ENCODE assay signal across 23 cellular contexts in genomic region chr2:232882505-232883115, GRCh38. TPM values are rescaled to one million over a fixed set of nuclear protein-coding genes. Genes with fewer than 3 reads are reported as not detected.
DNase-seq lines count a peak whose midpoint lies in the region; ATAC-seq and TF ChIP-seq lines count a peak whose summit lies in the region.
"Had no signal": no experiment of that assay in that cellular context is flagged by ENCODE, and none has a peak within 500 bp of the region (broad histone marks: within the 10 kb centered on the region; RNA-seq: fewer than 3 reads in every experiment).

No MANE protein-coding gene starts in this region.

- no peak overlapping the region for H3K27ac Mint-ChIP-seq in activated naive CD8-positive, alpha-beta T cell treated with anti-CD3 and anti-CD28 coated beads, Interleukin-2, amount 10 ng/mL, durations not matched to agents 7 days and 5 days
- no peak overlapping the region for H3K27ac Mint-ChIP-seq in activated naive CD8-positive, alpha-beta T cell treated with anti-CD3 and anti-CD28 coated beads, Interleukin-2, amount 50 U/mL, for 24 hours
- H3K27ac Mint-ChIP-seq: CD4-positive, alpha-beta T cell; GM23338; H9 had no signal

- no peak overlapping the region for H3K4ac ChIP-seq in neuronal stem cell (ENCODE audit: low read length)

- peaks cover 0 to 6% of the 10 kb centered on the region in 2 donors for H3K9me3 ChIP-seq in neuronal stem cell (replicated peaks in 1 of 2; ENCODE audit: control insufficient read depth in 2 of 2, insufficient read depth in 1 of 2, low read depth in 1 of 2, low read length in 2 of 2)
- H3K9me3 ChIP-seq: BLaER1 had no signal

- intact Hi-C loops in dorsolateral prefrontal cortex (cut with DNase I): no loop called here

- ATAC-seq in activated naive CD8-positive, alpha-beta T cell treated with anti-CD3 and anti-CD28 coated beads, Interleukin-2, amount 10 ng/mL, durations not matched to agents 7 days and 5 days (ENCODE audit: low read depth): no peak
- no peak for ATAC-seq in activated naive CD8-positive, alpha-beta T cell treated with anti-CD3 and anti-CD28 coated beads, Interleukin-2, amount 50 U/mL, for 24 hours
- ATAC-seq: GM23338, PC-3 had no signal

- no peaks in the 10 kb centered on the region for H3K4me1 Mint-ChIP-seq in activated naive CD8-positive, alpha-beta T cell treated with anti-CD3 and anti-CD28 coated beads, Interleukin-2, amount 10 ng/mL, durations not matched to agents 7 days and 5 days
- H3K4me1 Mint-ChIP-seq in activated naive CD8-positive, alpha-beta T cell treated with anti-CD3 and anti-CD28 coated beads, Interleukin-2, amount 50 U/mL, for 24 hours: no peaks in the 10 kb centered on the region

- H3K4me2 ChIP-seq in neuronal stem cell (ENCODE audit: insufficient read depth, low read length, poor library complexity, severe bottlenecking): no peak overlapping the region
- H3K4me2 ChIP-seq: BLaER1, GM23338 had no signal

- peak; percentile 22 for DNase-seq in activated naive CD8-positive, alpha-beta T cell treated with anti-CD3 and anti-CD28 coated beads, Interleukin-2, amount 10 ng/mL, durations not matched to agents 7 days and 5 days
- no peak for DNase-seq in activated naive CD8-positive, alpha-beta T cell treated with anti-CD3 and anti-CD28 coated beads, Interleukin-2, amount 50 U/mL, for 24 hours
- peak; percentile 17 for DNase-seq in 8988T
- no peak for DNase-seq in dorsolateral prefrontal cortex
- no peak for DNase-seq in neuronal stem cell (ENCODE audit: low spot score)
- DNase-seq in NCI-H2081 (lab: John Stamatoyannopoulos, UW): no peak
- no peak for DNase-seq in RKO (ENCODE audit: low spot score)
- no peak for DNase-seq in C1 segment of cervical spinal cord (lab: John Stamatoyannopoulos, UW)
- DNase-seq: CD4-positive, alpha-beta T cell; H9; KBM-7; MV-4-11; NCI-H1105; NCI-H146; NCI-H1930; NCI-H446 treated with DMSO at 0.1 percent for 48 hours; NCI-H526; NCI-H82; NK-92 treated with Interleukin-12 subunit alpha and Interleukin-12 subunit beta, amount 100 ng/mL, for 24 hours; PC-3; SHP77 had no signal

- H3K14ac ChIP-seq in neuronal stem cell (ENCODE audit: low read length): peak overlapping the region; percentile 75

- H4K8ac ChIP-seq in neuronal stem cell (ENCODE audit: low read depth, low read length): peak overlapping the region; percentile 48

- H2AK5ac ChIP-seq in neuronal stem cell (ENCODE audit: low read depth, low read length): peak overlapping the region; percentile 47

- H3K27me3 ChIP-seq in dorsolateral prefrontal cortex (no peaks in the 10 kb centered on the region), neuronal stem cell (ENCODE audit: control insufficient read depth in 3 of 3, insufficient read depth in 3 of 3, low read depth in 1 of 3, low read length in 3 of 3) (peaks cover 0 to 5% (median 0%) of the 10 kb centered on the region in 3 experiments)

- H3K9me3 Mint-ChIP-seq in activated naive CD8-positive, alpha-beta T cell treated with anti-CD3 and anti-CD28 coated beads, Interleukin-2, amount 10 ng/mL, durations not matched to agents 7 days and 5 days: no peaks in the 10 kb centered on the region
- no peaks in the 10 kb centered on the region for H3K9me3 Mint-ChIP-seq in activated naive CD8-positive, alpha-beta T cell treated with anti-CD3 and anti-CD28 coated beads, Interleukin-2, amount 50 U/mL, for 24 hours
- H3K9me3 Mint-ChIP-seq: CD4-positive, alpha-beta T cell; GM23338; H9 had no signal

- no peak overlapping the region for H3K4me3 ChIP-seq in dorsolateral prefrontal cortex
- H3K4me3 ChIP-seq in neuronal stem cell (ENCODE audit: low read length in 2 of 2): peak overlapping the region in 1 of 2 donors; percentile 24
- H3K4me3 ChIP-seq: BLaER1, GM23338 had no signal

- no peaks in the 10 kb centered on the region for H3K36me3 ChIP-seq in neuronal stem cell (replicated peaks in 1 of 2; ENCODE audit: control insufficient read depth in 2 of 2, insufficient read depth in 2 of 2, low read length in 2 of 2)
- H3K36me3 ChIP-seq: BLaER1 had no signal

- POLR2A ChIA-PET in activated naive CD8-positive, alpha-beta T cell treated with anti-CD3 and anti-CD28 coated beads, Interleukin-2, amount 10 ng/mL, durations not matched to agents 7 days and 5 days (lab: Charles Lee): no interaction called here

- H2AFZ ChIP-seq in neuronal stem cell (ENCODE audit: low read length): no peak overlapping the region
- H2AFZ ChIP-seq: GM23338 had no signal

- peak overlapping the region; percentile 3 for H3K23ac ChIP-seq in neuronal stem cell (ENCODE audit: low read depth, low read length, poor library complexity)

- H3K4me3 Mint-ChIP-seq in activated naive CD8-positive, alpha-beta T cell treated with anti-CD3 and anti-CD28 coated beads, Interleukin-2, amount 10 ng/mL, durations not matched to agents 7 days and 5 days: no peak overlapping the region
- no peak overlapping the region for H3K4me3 Mint-ChIP-seq in activated naive CD8-positive, alpha-beta T cell treated with anti-CD3 and anti-CD28 coated beads, Interleukin-2, amount 50 U/mL, for 24 hours
- H3K4me3 Mint-ChIP-seq: CD4-positive, alpha-beta T cell; GM23338; H9 had no signal

- no peaks in the 10 kb centered on the region for H3K27me3 Mint-ChIP-seq in activated naive CD8-positive, alpha-beta T cell treated with anti-CD3 and anti-CD28 coated beads, Interleukin-2, amount 10 ng/mL, durations not matched to agents 7 days and 5 days
- peaks cover 7% of the 10 kb centered on the region for H3K27me3 Mint-ChIP-seq in activated naive CD8-positive, alpha-beta T cell treated with anti-CD3 and anti-CD28 coated beads, Interleukin-2, amount 50 U/mL, for 24 hours

- H3K79me1 ChIP-seq in neuronal stem cell (ENCODE audit: low read depth, low read length): no peaks in the 10 kb centered on the region

- H2BK12ac ChIP-seq in neuronal stem cell (ENCODE audit: low read length): no peak overlapping the region

- no peak overlapping the region for H3K9ac ChIP-seq in neuronal stem cell (ENCODE audit: low read depth, low read length, poor library complexity)
- H3K9ac ChIP-seq: BLaER1 had no signal

- H3K36me3 Mint-ChIP-seq in activated naive CD8-positive, alpha-beta T cell treated with anti-CD3 and anti-CD28 coated beads, Interleukin-2, amount 10 ng/mL, durations not matched to agents 7 days and 5 days: no peaks in the 10 kb centered on the region
- H3K36me3 Mint-ChIP-seq in activated naive CD8-positive, alpha-beta T cell treated with anti-CD3 and anti-CD28 coated beads, Interleukin-2, amount 50 U/mL, for 24 hours (ENCODE audit: low read depth): no peaks in the 10 kb centered on the region

- no peaks in the 10 kb centered on the region for H3K4me1 ChIP-seq in neuronal stem cell (ENCODE audit: control insufficient read depth in 2 of 2, insufficient read depth in 1 of 2, low read depth in 1 of 2, low read length in 2 of 2)

- H3K27ac ChIP-seq in dorsolateral prefrontal cortex (peak overlapping the region in 31 of 59 donors; percentile 5 to 98 (median 36)), neuronal stem cell (replicated peaks; ENCODE audit: low read length) (no peak overlapping the region)
- H3K27ac ChIP-seq: BLaER1 had no signal

- H4K91ac ChIP-seq in neuronal stem cell (ENCODE audit: low read depth, low read length, poor library complexity): no peak overlapping the region

- TF ChIP-seq CTCF in dorsolateral prefrontal cortex (IDR thresholded peaks at IDR 0.05 in 54 of 56, conservative IDR thresholded peaks at IDR 0.05 in 2 of 56; ENCODE audit: low read depth in 1 of 56, partially characterized antibody in 56 of 56): no peak

- H3K18ac ChIP-seq in neuronal stem cell (ENCODE audit: low read length): no peak overlapping the region

- no peak overlapping the region for H2BK5ac ChIP-seq in neuronal stem cell (ENCODE audit: low read length)

- no peak overlapping the region for H2BK15ac ChIP-seq in neuronal stem cell (ENCODE audit: low read length)

- no peak overlapping the region for H2BK120ac ChIP-seq in neuronal stem cell (ENCODE audit: low read depth, low read length)

- no CpG with 5 or more reads among the region's 20 CpGs for WGBS in neuronal stem cell (ENCODE audit: extremely low coverage in 2 of 2, insufficient read length in 2 of 2, insufficient replicate concordance in 1 of 2), 2 donors

RNA-seq across cellular contexts. Expression of gene SNORC, which starts 12.5 kb away (rescaled TPM):
- total RNA-seq in activated naive CD8-positive, alpha-beta T cell treated with anti-CD3 and anti-CD28 coated beads, Interleukin-2, amount 10 ng/mL, durations not matched to agents 7 days and 5 days: 1 to 10 TPM; 1.5 to 2.1 TPM
- 10 to 100 TPM in 119 of 120 experiments, 1 to 10 TPM in 1; 9.4 to 82.0 (median 34.1) TPM for total RNA-seq in dorsolateral prefrontal cortex
- 2.1 TPM for polyA plus RNA-seq in neuronal stem cell (2013, experiment 1 of 2)
- 2.9 TPM for polyA plus RNA-seq in neuronal stem cell (2013, experiment 2 of 2)

Comparison
In these comparisons a context has a peak if more than half of its experiments do, and no peak if none do; other contexts are left out.
1. DNase-seq: peak in activated naive CD8-positive, alpha-beta T cell treated with anti-CD3 and anti-CD28 coated beads, Interleukin-2, amount 10 ng/mL, durations not matched to agents 7 days and 5 days (single experiment) and 8988T (single experiment); none in activated naive CD8-positive, alpha-beta T cell treated with anti-CD3 and anti-CD28 coated beads, Interleukin-2, amount 50 U/mL, for 24 hours (single experiment), dorsolateral prefrontal cortex (0 of 10), neuronal stem cell (single experiment), NCI-H2081 (0 of 2), RKO (single experiment) and C1 segment of cervical spinal cord (0 of 14).